ENCODE assay signal across 39 cellular contexts in genomic region chr3:69186575-69187093, GRCh38.
"Had no signal": no experiment of that assay in that cellular context is flagged by ENCODE, and none has a peak within 500 bp of the region (broad histone marks: within the 10 kb centered on the region; RNA-seq: fewer than 3 reads in every experiment).

No MANE protein-coding gene starts in this region.

- H3K27ac Mint-ChIP-seq: activated CD4-positive, alpha-beta memory T cell treated with anti-CD3 and anti-CD28 coated beads, Interleukin-2, amount 10 ng/mL, durations not matched to agents 7 days and 5 days; activated CD4-positive, alpha-beta T cell treated with anti-CD3 and anti-CD28 coated beads for 36 hours; activated CD4-positive, alpha-beta T cell treated with anti-CD3 and anti-CD28 coated beads, Interleukin-2, amount 10 ng/mL, durations not matched to agents 7 days and 5 days; activated CD8-positive, alpha-beta memory T cell treated with anti-CD3 and anti-CD28 coated beads, Interleukin-2, amount 10 ng/mL, durations not matched to agents 7 days and 5 days; activated CD8-positive, alpha-beta T cell treated with anti-CD3 and anti-CD28 coated beads, Interleukin-2, amount 10 ng/mL, durations not matched to agents 7 days and 5 days; activated naive CD4-positive, alpha-beta T cell treated with anti-CD3 and anti-CD28 coated beads for 36 hours; activated naive CD4-positive, alpha-beta T cell treated with anti-CD3 and anti-CD28 coated beads, Interleukin-2, amount 50 U/mL, for 72 hours; activated naive CD8-positive, alpha-beta T cell treated with anti-CD3 and anti-CD28 coated beads, Interleukin-2, amount 10 ng/mL, durations not matched to agents 7 days and 5 days; activated naive CD8-positive, alpha-beta T cell treated with anti-CD3 and anti-CD28 coated beads, Interleukin-2, amount 50 U/mL, for 24 hours; activated T-cell treated with anti-CD3 and anti-CD28 coated beads, Interleukin-2, amount 50 U/mL, for 24 hours; activated T-helper 2 cell treated with anti-CD3 and anti-CD28 coated beads, Interferon-gamma antibody, Interleukin-2, Interleukin-4, amounts not matched to agents 10 μg/mL and 5 μg/mL and 100 μg/mL, durations not matched to agents 14 hours and 24 hours and 36 hours; brain; T-helper 1 cell treated with Interleukin-12 subunit alpha and Interleukin-12 subunit beta and Interleukin-4 antibody, amounts not matched to agents 30 μg/mL and 1 μg/mL, for 36 hours; T-helper 2 cell treated with Interferon-gamma antibody and Interleukin-4, amounts not matched to agents 5 μg/mL and 100 μg/mL, for 36 hours; WTC11 had no signal

- DNase-seq: activated CD4-positive, alpha-beta memory T cell treated with anti-CD3 and anti-CD28 coated beads, Interleukin-2, amount 10 ng/mL, durations not matched to agents 7 days and 5 days; activated CD4-positive, alpha-beta T cell treated with anti-CD3 and anti-CD28 coated beads for 1 hour; activated CD4-positive, alpha-beta T cell treated with anti-CD3 and anti-CD28 coated beads for 36 hours; activated CD4-positive, alpha-beta T cell treated with anti-CD3 and anti-CD28 coated beads for 48 hours; activated CD4-positive, alpha-beta T cell treated with anti-CD3 and anti-CD28 coated beads, Interleukin-2, amount 10 ng/mL, durations not matched to agents 7 days and 5 days; activated CD4-positive, alpha-beta T cell treated with anti-CD3 and anti-CD28 coated beads, Interleukin-2, amount 50 U/mL, for 48 hours; activated CD4-positive, CD25-positive, alpha-beta regulatory T cell; activated CD8-positive, alpha-beta memory T cell treated with anti-CD3 and anti-CD28 coated beads for 24 hours; activated CD8-positive, alpha-beta memory T cell treated with anti-CD3 and anti-CD28 coated beads, Interleukin-2, amount 10 ng/mL, durations not matched to agents 7 days and 5 days; activated CD8-positive, alpha-beta memory T cell treated with anti-CD3 and anti-CD28 coated beads, Interleukin-2, amount 50 U/mL, for 48 hours; activated CD8-positive, alpha-beta T cell treated with anti-CD3 and anti-CD28 coated beads, Interleukin-2, amount 10 ng/mL, durations not matched to agents 7 days and 5 days; activated effector memory CD4-positive, alpha-beta T cell treated with Interleukin-2 at 50 U/mL for 16 hours; activated gamma-delta T cell; activated naive CD4-positive, alpha-beta T cell; activated naive CD4-positive, alpha-beta T cell treated with anti-CD3 and anti-CD28 coated beads for 36 hours; activated naive CD4-positive, alpha-beta T cell treated with anti-CD3 and anti-CD28 coated beads, Interleukin-2, amount 50 U/mL, for 16 hours; activated naive CD8-positive, alpha-beta T cell treated with anti-CD3 and anti-CD28 coated beads, Interleukin-2, amount 10 ng/mL, durations not matched to agents 7 days and 5 days; activated naive CD8-positive, alpha-beta T cell treated with anti-CD3 and anti-CD28 coated beads, Interleukin-2, amount 50 U/mL, for 24 hours; activated T-cell treated with anti-CD3 and anti-CD28 coated beads, Interleukin-2, amount 50 U/mL, for 24 hours; amygdala; anterior cingulate cortex; caudate nucleus; SW 1271; T-helper 1 cell; T-helper 2 cell; T-helper 9 cell; WERI-Rb-1 had no signal

- FAIRE-seq: bronchial epithelial cell, TTC549 had no signal

- H3K9me3 ChIP-seq: ascending aorta had no signal

- H3K27me3 ChIP-seq: ascending aorta, cardiac muscle cell had no signal

- H3K9me3 Mint-ChIP-seq: activated CD4-positive, alpha-beta memory T cell treated with anti-CD3 and anti-CD28 coated beads, Interleukin-2, amount 10 ng/mL, durations not matched to agents 7 days and 5 days; activated CD4-positive, alpha-beta T cell treated with anti-CD3 and anti-CD28 coated beads, Interleukin-2, amount 10 ng/mL, durations not matched to agents 7 days and 5 days; activated naive CD4-positive, alpha-beta T cell treated with anti-CD3 and anti-CD28 coated beads for 36 hours; activated naive CD4-positive, alpha-beta T cell treated with anti-CD3 and anti-CD28 coated beads, Interleukin-2, amount 50 U/mL, for 72 hours; activated naive CD8-positive, alpha-beta T cell treated with anti-CD3 and anti-CD28 coated beads, Interleukin-2, amount 10 ng/mL, durations not matched to agents 7 days and 5 days; activated naive CD8-positive, alpha-beta T cell treated with anti-CD3 and anti-CD28 coated beads, Interleukin-2, amount 50 U/mL, for 24 hours; activated T-cell treated with anti-CD3 and anti-CD28 coated beads, Interleukin-2, amount 50 U/mL, for 24 hours; activated T-helper 2 cell treated with anti-CD3 and anti-CD28 coated beads, Interferon-gamma antibody, Interleukin-2, Interleukin-4, amounts not matched to agents 10 μg/mL and 5 μg/mL and 100 μg/mL, durations not matched to agents 14 hours and 24 hours and 36 hours; brain; central memory CD8-positive, alpha-beta T cell; T-helper 1 cell treated with Interleukin-12 subunit alpha and Interleukin-12 subunit beta and Interleukin-4 antibody, amounts not matched to agents 30 μg/mL and 1 μg/mL, for 36 hours; T-helper 2 cell treated with Interferon-gamma antibody and Interleukin-4, amounts not matched to agents 5 μg/mL and 100 μg/mL, for 36 hours; WTC11 had no signal

- H3K4me3 Mint-ChIP-seq: activated CD4-positive, alpha-beta memory T cell treated with anti-CD3 and anti-CD28 coated beads, Interleukin-2, amount 10 ng/mL, durations not matched to agents 7 days and 5 days; activated CD4-positive, alpha-beta T cell treated with anti-CD3 and anti-CD28 coated beads for 36 hours; activated CD4-positive, alpha-beta T cell treated with anti-CD3 and anti-CD28 coated beads, Interleukin-2, amount 10 ng/mL, durations not matched to agents 7 days and 5 days; activated CD8-positive, alpha-beta memory T cell treated with anti-CD3 and anti-CD28 coated beads, Interleukin-2, amount 10 ng/mL, durations not matched to agents 7 days and 5 days; activated CD8-positive, alpha-beta T cell treated with anti-CD3 and anti-CD28 coated beads, Interleukin-2, amount 10 ng/mL, durations not matched to agents 7 days and 5 days; activated naive CD4-positive, alpha-beta T cell treated with anti-CD3 and anti-CD28 coated beads for 36 hours; activated naive CD8-positive, alpha-beta T cell treated with anti-CD3 and anti-CD28 coated beads, Interleukin-2, amount 10 ng/mL, durations not matched to agents 7 days and 5 days; activated naive CD8-positive, alpha-beta T cell treated with anti-CD3 and anti-CD28 coated beads, Interleukin-2, amount 50 U/mL, for 24 hours; activated T-cell treated with anti-CD3 and anti-CD28 coated beads, Interleukin-2, amount 50 U/mL, for 24 hours; brain; central memory CD8-positive, alpha-beta T cell; T-helper 1 cell treated with Interleukin-12 subunit alpha and Interleukin-12 subunit beta and Interleukin-4 antibody, amounts not matched to agents 30 μg/mL and 1 μg/mL, for 36 hours; T-helper 2 cell treated with Interferon-gamma antibody and Interleukin-4, amounts not matched to agents 5 μg/mL and 100 μg/mL, for 36 hours; WTC11 had no signal

- H3K27me3 Mint-ChIP-seq: activated CD4-positive, alpha-beta memory T cell treated with anti-CD3 and anti-CD28 coated beads, Interleukin-2, amount 10 ng/mL, durations not matched to agents 7 days and 5 days; activated CD4-positive, alpha-beta T cell treated with anti-CD3 and anti-CD28 coated beads for 36 hours; activated CD4-positive, alpha-beta T cell treated with anti-CD3 and anti-CD28 coated beads, Interleukin-2, amount 10 ng/mL, durations not matched to agents 7 days and 5 days; activated CD8-positive, alpha-beta memory T cell treated with anti-CD3 and anti-CD28 coated beads, Interleukin-2, amount 10 ng/mL, durations not matched to agents 7 days and 5 days; activated naive CD8-positive, alpha-beta T cell treated with anti-CD3 and anti-CD28 coated beads, Interleukin-2, amount 10 ng/mL, durations not matched to agents 7 days and 5 days; activated naive CD8-positive, alpha-beta T cell treated with anti-CD3 and anti-CD28 coated beads, Interleukin-2, amount 50 U/mL, for 24 hours; activated T-cell treated with anti-CD3 and anti-CD28 coated beads, Interleukin-2, amount 50 U/mL, for 24 hours; brain; central memory CD8-positive, alpha-beta T cell had no signal

- H3K27ac ChIP-seq: cardiac muscle cell, WERI-Rb-1 had no signal

- H3K4me3 ChIP-seq: ascending aorta, cardiac muscle cell had no signal

- H3K4me1 ChIP-seq: ascending aorta had no signal

- H3K4me1 Mint-ChIP-seq: central memory CD8-positive, alpha-beta T cell had no signal

- H3K36me3 ChIP-seq: WERI-Rb-1 had no signal

- H3K36me3 Mint-ChIP-seq: WTC11 had no signal

- ATAC-seq: activated CD4-positive, alpha-beta T cell treated with anti-CD3 and anti-CD28 coated beads for 36 hours; activated CD4-positive, CD25-positive, alpha-beta regulatory T cell treated with anti-CD3 and anti-CD28 coated beads, Interleukin-2, amount 50 U/mL, for 24 hours; activated CD8-positive, alpha-beta memory T cell treated with anti-CD3 and anti-CD28 coated beads, Interleukin-2, amount 10 ng/mL, durations not matched to agents 7 days and 5 days; activated CD8-positive, alpha-beta T cell treated with anti-CD3 and anti-CD28 coated beads, Interleukin-2, amount 10 ng/mL, durations not matched to agents 7 days and 5 days; activated naive CD4-positive, alpha-beta T cell treated with anti-CD3 and anti-CD28 coated beads, Interleukin-2, amount 50 U/mL, for 72 hours; activated naive CD8-positive, alpha-beta T cell treated with anti-CD3 and anti-CD28 coated beads, Interleukin-2, amount 50 U/mL, for 24 hours; WTC11 had no signal
